Comparison of ENCODE assay signal across 8 cellular contexts in genomic region chr1:26696191-26696644, GRCh38. TPM values are rescaled to one million over a fixed set of nuclear protein-coding genes. Genes with fewer than 3 reads are reported as not detected.
DNase-seq lines count a peak whose midpoint lies in the region; ATAC-seq and TF ChIP-seq lines count a peak whose summit lies in the region.

No MANE protein-coding gene starts in this region.

- TF ChIP-seq CTCF in SU-DHL-6 (IDR thresholded peaks at IDR 0.05; ENCODE audit: insufficient read depth, low read length, poor library complexity, severe bottlenecking) (no peak), fibroblast of pulmonary artery (IDR thresholded peaks at IDR 0.05; ENCODE audit: low read length, missing control alignments) (no peak), psoas muscle (IDR thresholded peaks at IDR 0.05) (no peak)

- no peaks in the 10 kb centered on the region for H3K9me3 ChIP-seq in GM23248 (ENCODE audit: low read depth)
- no peaks in the 10 kb centered on the region for H3K9me3 ChIP-seq in SU-DHL-6 (ENCODE audit: insufficient read depth, low read length)
- no peaks in the 10 kb centered on the region for H3K9me3 ChIP-seq in psoas muscle

- H3K36me3 ChIP-seq in GM23248 (ENCODE audit: low read depth) (no peaks in the 10 kb centered on the region), SU-DHL-6 (ENCODE audit: low read length) (0 out of 2 replicates have a peak, but pooled peaks cover 7% of the 10 kb centered on the region), psoas muscle (ENCODE audit: insufficient read depth in 1 of 2, low read depth in 1 of 2) (no peaks in the 10 kb centered on the region)

- intact Hi-C loops in psoas muscle (cut with DNase I): loop anchor here in 1 of 2 donors (5.0 kb wide), 1 partner anchor 91 kb away; the partner anchor contains the start of gene PIGV

- H3K27me3 ChIP-seq in GM23248 (replicated peaks; ENCODE audit: insufficient read depth): no peaks in the 10 kb centered on the region
- no peaks in the 10 kb centered on the region for H3K27me3 ChIP-seq in SU-DHL-6 (ENCODE audit: low read length)
- no peaks in the 10 kb centered on the region for H3K27me3 ChIP-seq in psoas muscle (ENCODE audit: insufficient read depth in 3 of 3, low read length in 2 of 3)

- H3K79me2 ChIP-seq in GM23248 (ENCODE audit: insufficient read depth): peaks cover 49% of the 10 kb centered on the region
- H3K79me2 ChIP-seq in SU-DHL-6 (ENCODE audit: insufficient read depth, low read length): peaks cover 49% of the 10 kb centered on the region

- H4K20me1 ChIP-seq in GM23248 (ENCODE audit: insufficient read depth) (peaks cover 27% of the 10 kb centered on the region; the same call in 1 of the 2 replicates), SU-DHL-6 (ENCODE audit: low read depth, low read length) (peaks cover 29% of the 10 kb centered on the region)

- H2AFZ ChIP-seq in GM23248 (no peak overlapping the region), SU-DHL-6 (ENCODE audit: low read depth, low read length, severe bottlenecking) (no peak overlapping the region)

- H3K9ac ChIP-seq in GM23248 (peak overlapping the region; percentile 83), SU-DHL-6 (ENCODE audit: low read length) (peak overlapping the region; percentile 93)

- peak in 2 of 4 donors; percentile 3 to 11 for ATAC-seq in psoas muscle
- ATAC-seq in GM21786 (IDR thresholded peaks at IDR 0.05; ENCODE audit: unreplicated experiment): no peak
- ATAC-seq in GM21717 (IDR thresholded peaks at IDR 0.05; ENCODE audit: unreplicated experiment): no peak
- no peak for ATAC-seq in GM21825 (IDR thresholded peaks at IDR 0.05; ENCODE audit: unreplicated experiment)

- no peaks in the 10 kb centered on the region for H3K9me2 ChIP-seq in GM23248 (ENCODE audit: insufficient read depth)
- H3K9me2 ChIP-seq in SU-DHL-6 (replicated peaks; ENCODE audit: insufficient read depth, low read length): no peaks in the 10 kb centered on the region

- H3K4me2 ChIP-seq in GM23248 (ENCODE audit: unreplicated experiment) (peak overlapping the region; percentile 93), SU-DHL-6 (ENCODE audit: low read depth, low read length, poor library complexity, severe bottlenecking) (peak overlapping the region; percentile 90)

- peak overlapping the region; percentile 83 for H3K4me3 ChIP-seq in GM23248
- peak overlapping the region; percentile 61 for H3K4me3 ChIP-seq in SU-DHL-6 (ENCODE audit: insufficient read depth, low read length, poor library complexity, severe bottlenecking)
- H3K4me3 ChIP-seq in fibroblast of pulmonary artery (replicated peaks; ENCODE audit: low read depth, low read length): peak overlapping the region; percentile 74
- H3K4me3 ChIP-seq in psoas muscle: peak overlapping the region; percentile 89

- in situ Hi-C loops in GM23248 (cut with MboI): loop anchor here (10.0 kb wide), 1 partner anchor 89 kb away; the partner anchor contains the start of gene PIGV

- 0 to 3% methylated on average over 5 to 41 of the region's 60 CpGs for WGBS in GM23248 (ENCODE audit: low coverage in 1 of 2, low lambda C conversion rate in 2 of 2, missing lambda C conversion rate in 2 of 2), 2 experiments
- WGBS in psoas muscle, 3 donors: 0 to 1% (median 0%) methylated on average over 7 to 60 of the region's 60 CpGs

- H3F3A ChIP-seq in GM23248 (ENCODE audit: insufficient read depth): peaks cover 46% of the 10 kb centered on the region
- H3F3A ChIP-seq in SU-DHL-6 (ENCODE audit: insufficient read depth): peaks cover 38% of the 10 kb centered on the region

- H3K4me1 ChIP-seq in GM23248 (ENCODE audit: insufficient read depth) (peaks cover 55% of the 10 kb centered on the region), psoas muscle (peaks cover 57% of the 10 kb centered on the region)

- peak overlapping the region; percentile 91 for H3K27ac ChIP-seq in GM23248
- H3K27ac ChIP-seq in SU-DHL-6 (ENCODE audit: low read depth, low read length): peak overlapping the region; percentile 80
- H3K27ac ChIP-seq in psoas muscle: peak overlapping the region; percentile 92

- DNase-seq in GM23248 (no peak), fibroblast of pulmonary artery (ENCODE audit: low read depth) (no peak), psoas muscle (peak in 1 of 2 donors; percentile 39), DMS79 treated with DMSO at 0.1 percent for 48 hours (lab: John Stamatoyannopoulos, UW) (no peak)

RNA-seq across cellular contexts. Expression of gene ARID1A, which starts 0.4 kb away (rescaled TPM):
- total RNA-seq in GM23248 (2014; rRNA removed; shearing (Covaris generic)): 11.6 and 13.4 TPM in 2 replicates
- polyA plus RNA-seq in GM23248 (2016; fragmentation: Nextera tagmentation; extraction: Ambion mirVana) (8.2 and 9.4 TPM in 2 replicates), psoas muscle (10 to 100 TPM in 2 of 3 donors, 1 to 10 TPM in 1; 8.8 to 20.8 (median 12.9) TPM)
- 10 to 100 TPM; 32.2 to 44.4 (median 39.6) TPM for total RNA-seq in psoas muscle
